Comparison of ENCODE assay signal across 2 cellular contexts in the genomic region with DNA sequence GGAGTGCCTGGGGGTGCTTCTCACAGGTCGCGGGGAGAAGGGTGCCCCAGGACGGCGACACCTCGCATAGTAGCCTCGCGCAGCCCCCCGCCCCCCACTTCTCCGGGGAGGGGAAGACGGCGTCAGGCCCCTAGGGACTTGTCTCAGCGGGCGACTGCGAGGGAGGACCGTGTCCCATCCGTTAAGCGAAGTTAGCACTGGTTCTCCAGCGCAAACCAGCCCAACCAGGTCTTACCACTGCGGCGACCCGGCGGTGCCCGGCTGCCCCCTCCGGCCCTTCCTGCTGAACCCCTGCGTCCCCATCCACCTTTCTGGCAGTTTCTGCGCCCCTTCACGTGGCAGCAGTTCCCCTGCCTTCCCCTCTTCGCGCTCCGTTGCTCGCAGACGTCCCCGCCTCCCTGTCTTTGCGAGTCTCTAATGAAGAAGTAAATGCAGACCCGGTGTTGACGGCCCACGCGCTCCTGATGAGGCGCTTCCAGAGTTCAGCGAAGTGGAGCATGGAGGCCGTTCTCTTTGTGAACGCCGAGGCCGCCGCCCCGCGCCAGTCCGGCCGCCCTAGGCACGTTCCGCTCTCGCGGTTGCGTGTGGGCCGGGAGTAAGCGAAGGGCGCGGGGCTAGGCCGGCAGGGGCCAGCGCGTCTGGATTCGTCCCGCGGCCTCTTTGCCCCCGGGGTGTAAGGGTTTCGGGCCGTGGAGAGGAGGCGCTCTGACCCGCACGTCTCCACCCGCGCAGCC.
TF ChIP-seq lines count a peak whose summit lies in the region.

No MANE protein-coding gene starts in this region.

TF ChIP-seq in liver, 16 proteins besides CTCF, POLR2A, EP300 and RAD21:
- TF ChIP-seq, protein P1, sequence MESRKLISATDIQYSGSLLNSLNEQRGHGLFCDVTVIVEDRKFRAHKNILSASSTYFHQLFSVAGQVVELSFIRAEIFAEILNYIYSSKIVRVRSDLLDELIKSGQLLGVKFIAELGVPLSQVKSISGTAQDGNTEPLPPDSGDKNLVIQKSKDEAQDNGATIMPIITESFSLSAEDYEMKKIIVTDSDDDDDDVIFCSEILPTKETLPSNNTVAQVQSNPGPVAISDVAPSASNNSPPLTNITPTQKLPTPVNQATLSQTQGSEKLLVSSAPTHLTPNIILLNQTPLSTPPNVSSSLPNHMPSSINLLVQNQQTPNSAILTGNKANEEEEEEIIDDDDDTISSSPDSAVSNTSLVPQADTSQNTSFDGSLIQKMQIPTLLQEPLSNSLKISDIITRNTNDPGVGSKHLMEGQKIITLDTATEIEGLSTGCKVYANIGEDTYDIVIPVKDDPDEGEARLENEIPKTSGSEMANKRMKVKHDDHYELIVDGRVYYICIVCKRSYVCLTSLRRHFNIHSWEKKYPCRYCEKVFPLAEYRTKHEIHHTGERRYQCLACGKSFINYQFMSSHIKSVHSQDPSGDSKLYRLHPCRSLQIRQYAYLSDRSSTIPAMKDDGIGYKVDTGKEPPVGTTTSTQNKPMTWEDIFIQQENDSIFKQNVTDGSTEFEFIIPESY (IDR thresholded peaks at IDR 0.05): no peak
- TF ChIP-seq YY1 (IDR thresholded peaks at IDR 0.05) (no peak), RXRA (IDR thresholded peaks at IDR 0.05) (no peak), NR2F2 (IDR thresholded peaks at IDR 0.05) (no peak), FOXA2 (IDR thresholded peaks at IDR 0.05) (no peak), JUND (IDR thresholded peaks at IDR 0.05) (no peak), FOXA1 (IDR thresholded peaks at IDR 0.05) (no peak), HNF4A (conservative IDR thresholded peaks at IDR 0.05) (no peak), TAF1 (conservative IDR thresholded peaks at IDR 0.05) (no peak), SP1 (IDR thresholded peaks at IDR 0.05) (no peak), EGR1 (IDR thresholded peaks at IDR 0.05; ENCODE audit: low read depth in 2 of 2) (no peak), HNF4G (IDR thresholded peaks at IDR 0.05) (no peak)
- TF ChIP-seq, protein P2, sequence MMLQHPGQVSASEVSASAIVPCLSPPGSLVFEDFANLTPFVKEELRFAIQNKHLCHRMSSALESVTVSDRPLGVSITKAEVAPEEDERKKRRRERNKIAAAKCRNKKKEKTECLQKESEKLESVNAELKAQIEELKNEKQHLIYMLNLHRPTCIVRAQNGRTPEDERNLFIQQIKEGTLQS (IDR thresholded peaks at IDR 0.05): no peak
- TF ChIP-seq, protein P3, sequence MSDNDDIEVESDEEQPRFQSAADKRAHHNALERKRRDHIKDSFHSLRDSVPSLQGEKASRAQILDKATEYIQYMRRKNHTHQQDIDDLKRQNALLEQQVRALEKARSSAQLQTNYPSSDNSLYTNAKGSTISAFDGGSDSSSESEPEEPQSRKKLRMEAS (IDR thresholded peaks at IDR 0.05): no peak

TF ChIP-seq in HepG2, 621 proteins besides CTCF, POLR2A, EP300 and RAD21:
- TF ChIP-seq, protein P4, sequence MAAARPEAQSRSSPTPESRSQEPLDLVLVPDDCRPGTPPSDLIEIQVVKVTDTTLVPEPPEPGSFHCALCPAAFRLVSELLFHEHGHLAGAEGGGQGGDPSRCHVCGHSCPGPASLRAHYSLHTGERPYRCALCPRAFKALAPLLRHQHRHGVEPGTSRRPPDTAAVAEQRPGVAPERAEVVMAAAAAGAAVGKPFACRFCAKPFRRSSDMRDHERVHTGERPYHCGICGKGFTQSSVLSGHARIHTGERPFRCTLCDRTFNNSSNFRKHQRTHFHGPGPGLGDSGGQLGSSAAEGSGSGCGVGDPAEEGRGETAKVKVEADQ (CRISPR knock-in tag; IDR thresholded peaks at IDR 0.05; ENCODE audit: borderline replicate concordance): no peak
- TF ChIP-seq ZMYM3 (CRISPR knock-in tag; IDR thresholded peaks at IDR 0.05) (no peak), ZFP62 (CRISPR knock-in tag; IDR thresholded peaks at IDR 0.05) (no peak), FOXA1 (IDR thresholded peaks at IDR 0.05) (no peak), FOXA1 (CRISPR knock-in tag; IDR thresholded peaks at IDR 0.05) (no peak), ARNT2 (CRISPR knock-in tag; IDR thresholded peaks at IDR 0.05; ENCODE audit: low read depth) (no peak), NR3C1 (CRISPR knock-in tag; IDR thresholded peaks at IDR 0.05) (no peak), ZNF749 (CRISPR knock-in tag; IDR thresholded peaks at IDR 0.05; ENCODE audit: borderline replicate concordance) (no peak), ZBTB38 (CRISPR knock-in tag; IDR thresholded peaks at IDR 0.05) (no peak), SP1 (IDR thresholded peaks at IDR 0.05) (no peak), SP1 (CRISPR knock-in tag; IDR thresholded peaks at IDR 0.05) (no peak), MIXL1 (CRISPR knock-in tag; IDR thresholded peaks at IDR 0.05) (no peak), ZNF20 (CRISPR knock-in tag; IDR thresholded peaks at IDR 0.05) (no peak)
- TF ChIP-seq, protein P5, sequence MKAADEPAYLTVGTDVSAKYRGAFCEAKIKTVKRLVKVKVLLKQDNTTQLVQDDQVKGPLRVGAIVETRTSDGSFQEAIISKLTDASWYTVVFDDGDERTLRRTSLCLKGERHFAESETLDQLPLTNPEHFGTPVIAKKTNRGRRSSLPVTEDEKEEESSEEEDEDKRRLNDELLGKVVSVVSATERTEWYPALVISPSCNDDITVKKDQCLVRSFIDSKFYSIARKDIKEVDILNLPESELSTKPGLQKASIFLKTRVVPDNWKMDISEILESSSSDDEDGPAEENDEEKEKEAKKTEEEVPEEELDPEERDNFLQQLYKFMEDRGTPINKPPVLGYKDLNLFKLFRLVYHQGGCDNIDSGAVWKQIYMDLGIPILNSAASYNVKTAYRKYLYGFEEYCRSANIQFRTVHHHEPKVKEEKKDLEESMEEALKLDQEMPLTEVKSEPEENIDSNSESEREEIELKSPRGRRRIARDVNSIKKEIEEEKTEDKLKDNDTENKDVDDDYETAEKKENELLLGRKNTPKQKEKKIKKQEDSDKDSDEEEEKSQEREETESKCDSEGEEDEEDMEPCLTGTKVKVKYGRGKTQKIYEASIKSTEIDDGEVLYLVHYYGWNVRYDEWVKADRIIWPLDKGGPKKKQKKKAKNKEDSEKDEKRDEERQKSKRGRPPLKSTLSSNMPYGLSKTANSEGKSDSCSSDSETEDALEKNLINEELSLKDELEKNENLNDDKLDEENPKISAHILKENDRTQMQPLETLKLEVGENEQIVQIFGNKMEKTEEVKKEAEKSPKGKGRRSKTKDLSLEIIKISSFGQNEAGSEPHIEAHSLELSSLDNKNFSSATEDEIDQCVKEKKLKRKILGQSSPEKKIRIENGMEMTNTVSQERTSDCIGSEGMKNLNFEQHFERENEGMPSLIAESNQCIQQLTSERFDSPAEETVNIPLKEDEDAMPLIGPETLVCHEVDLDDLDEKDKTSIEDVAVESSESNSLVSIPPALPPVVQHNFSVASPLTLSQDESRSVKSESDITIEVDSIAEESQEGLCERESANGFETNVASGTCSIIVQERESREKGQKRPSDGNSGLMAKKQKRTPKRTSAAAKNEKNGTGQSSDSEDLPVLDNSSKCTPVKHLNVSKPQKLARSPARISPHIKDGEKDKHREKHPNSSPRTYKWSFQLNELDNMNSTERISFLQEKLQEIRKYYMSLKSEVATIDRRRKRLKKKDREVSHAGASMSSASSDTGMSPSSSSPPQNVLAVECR (CRISPR knock-in tag; IDR thresholded peaks at IDR 0.05; ENCODE audit: borderline replicate concordance): no peak
- TF ChIP-seq, protein P6, sequence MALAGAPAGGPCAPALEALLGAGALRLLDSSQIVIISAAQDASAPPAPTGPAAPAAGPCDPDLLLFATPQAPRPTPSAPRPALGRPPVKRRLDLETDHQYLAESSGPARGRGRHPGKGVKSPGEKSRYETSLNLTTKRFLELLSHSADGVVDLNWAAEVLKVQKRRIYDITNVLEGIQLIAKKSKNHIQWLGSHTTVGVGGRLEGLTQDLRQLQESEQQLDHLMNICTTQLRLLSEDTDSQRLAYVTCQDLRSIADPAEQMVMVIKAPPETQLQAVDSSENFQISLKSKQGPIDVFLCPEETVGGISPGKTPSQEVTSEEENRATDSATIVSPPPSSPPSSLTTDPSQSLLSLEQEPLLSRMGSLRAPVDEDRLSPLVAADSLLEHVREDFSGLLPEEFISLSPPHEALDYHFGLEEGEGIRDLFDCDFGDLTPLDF (CRISPR knock-in tag; IDR thresholded peaks at IDR 0.05): no peak
- TF ChIP-seq, protein P7, sequence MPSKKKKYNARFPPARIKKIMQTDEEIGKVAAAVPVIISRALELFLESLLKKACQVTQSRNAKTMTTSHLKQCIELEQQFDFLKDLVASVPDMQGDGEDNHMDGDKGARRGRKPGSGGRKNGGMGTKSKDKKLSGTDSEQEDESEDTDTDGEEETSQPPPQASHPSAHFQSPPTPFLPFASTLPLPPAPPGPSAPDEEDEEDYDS (CRISPR knock-in tag; IDR thresholded peaks at IDR 0.05): no peak
- TF ChIP-seq, protein P8, sequence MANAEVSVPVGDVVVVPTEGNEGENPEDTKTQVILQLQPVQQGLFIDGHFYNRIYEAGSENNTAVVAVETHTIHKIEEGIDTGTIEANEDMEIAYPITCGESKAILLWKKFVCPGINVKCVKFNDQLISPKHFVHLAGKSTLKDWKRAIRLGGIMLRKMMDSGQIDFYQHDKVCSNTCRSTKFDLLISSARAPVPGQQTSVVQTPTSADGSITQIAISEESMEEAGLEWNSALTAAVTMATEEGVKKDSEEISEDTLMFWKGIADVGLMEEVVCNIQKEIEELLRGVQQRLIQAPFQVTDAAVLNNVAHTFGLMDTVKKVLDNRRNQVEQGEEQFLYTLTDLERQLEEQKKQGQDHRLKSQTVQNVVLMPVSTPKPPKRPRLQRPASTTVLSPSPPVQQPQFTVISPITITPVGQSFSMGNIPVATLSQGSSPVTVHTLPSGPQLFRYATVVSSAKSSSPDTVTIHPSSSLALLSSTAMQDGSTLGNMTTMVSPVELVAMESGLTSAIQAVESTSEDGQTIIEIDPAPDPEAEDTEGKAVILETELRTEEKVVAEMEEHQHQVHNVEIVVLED (CRISPR knock-in tag; IDR thresholded peaks at IDR 0.05; ENCODE audit: borderline replicate concordance): no peak
